9 cellular contexts compared by ENCODE assay signal in the genomic region with DNA sequence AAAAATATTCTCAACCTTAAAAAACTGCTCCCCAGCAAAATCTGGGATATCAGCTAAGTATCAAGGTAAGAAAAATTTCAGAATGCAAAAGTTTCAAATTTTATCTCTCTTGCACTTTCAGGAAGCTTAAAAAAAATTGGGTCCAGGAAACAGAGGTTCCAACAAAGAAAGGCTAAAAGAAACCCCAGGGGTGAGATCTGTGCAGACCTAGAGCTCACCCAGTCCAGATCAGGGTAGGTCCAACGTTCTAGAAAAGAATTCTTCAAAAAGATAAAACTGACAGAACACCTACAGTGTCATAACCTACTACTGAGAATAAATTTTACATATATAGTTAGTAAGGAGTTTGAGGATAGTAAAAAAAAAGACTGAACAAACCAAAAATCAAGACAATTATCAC. TPM values are rescaled to one million over a fixed set of nuclear protein-coding genes. Genes with fewer than 3 reads are reported as not detected.
DNase-seq lines count a peak whose midpoint lies in the region; ATAC-seq and TF ChIP-seq lines count a peak whose summit lies in the region.
"Had no signal": no experiment of that assay in that cellular context is flagged by ENCODE, and none has a peak within 500 bp of the region (broad histone marks: within the 10 kb centered on the region; RNA-seq: fewer than 3 reads in every experiment).

No MANE protein-coding gene starts in this region.

- no peaks in the 10 kb centered on the region for H3F3A ChIP-seq in PC-3 (ENCODE audit: low read length, unreplicated experiment)

- H3K9me2 ChIP-seq in PC-3 (replicated peaks; ENCODE audit: low read length): no peaks in the 10 kb centered on the region

- H3K4me2 ChIP-seq in PC-3 (ENCODE audit: low read length): no peak overlapping the region

- CTCF ChIA-PET in activated CD8-positive, alpha-beta memory T cell treated with anti-CD3 and anti-CD28 coated beads, Interleukin-2, amount 10 ng/mL, durations not matched to agents 7 days and 5 days (lab: Charles Lee): interaction anchor here (1.2 to 3.9 kb wide), 5 partner anchors 9 to 424 kb away, joined by 4 to 17 read pairs (median 5); a partner anchor contains a TSS
- CTCF ChIA-PET in PC-3 (lab: Charles Lee): no interaction called here

- peaks cover 10% of the 10 kb centered on the region for H3K36me3 Mint-ChIP-seq in activated CD8-positive, alpha-beta memory T cell treated with anti-CD3 and anti-CD28 coated beads, Interleukin-2, amount 10 ng/mL, durations not matched to agents 7 days and 5 days
- H3K36me3 Mint-ChIP-seq in endothelial cell (ENCODE audit: low read depth, unreplicated experiment): no peaks in the 10 kb centered on the region
- H3K36me3 Mint-ChIP-seq in stimulated activated memory B cell treated with anti-CD40 and anti-IgM and Interleukin-4, amounts not matched to agents 10 μg/mL and 1 μg/mL and 100 μg/mL, for 72 hours: no peaks in the 10 kb centered on the region

- peak overlapping the region; percentile 91 for H3K27ac Mint-ChIP-seq in activated CD8-positive, alpha-beta memory T cell treated with anti-CD3 and anti-CD28 coated beads, Interleukin-2, amount 10 ng/mL, durations not matched to agents 7 days and 5 days
- peak overlapping the region; percentile 96 for H3K27ac Mint-ChIP-seq in endothelial cell (ENCODE audit: unreplicated experiment)
- peak overlapping the region; percentile 93 for H3K27ac Mint-ChIP-seq in stimulated activated memory B cell treated with anti-CD40 and anti-IgM and Interleukin-4, amounts not matched to agents 10 μg/mL and 1 μg/mL and 100 μg/mL, for 72 hours

- peaks cover 97% of the 10 kb centered on the region for H3K79me2 ChIP-seq in PC-3 (ENCODE audit: low read length)

- no peak overlapping the region for H2AFZ ChIP-seq in PC-3 (ENCODE audit: low read length)

- no peaks in the 10 kb centered on the region for H3K27me3 ChIP-seq in PC-3 (ENCODE audit: low read length)

- ATAC-seq in activated CD8-positive, alpha-beta memory T cell treated with anti-CD3 and anti-CD28 coated beads, Interleukin-2, amount 10 ng/mL, durations not matched to agents 7 days and 5 days: no peak
- no peak for ATAC-seq in stimulated activated memory B cell treated with anti-CD40 and anti-IgM and Interleukin-4, amounts not matched to agents 10 μg/mL and 1 μg/mL and 100 μg/mL, for 72 hours
- no peak for ATAC-seq in GM21737 (IDR thresholded peaks at IDR 0.05; ENCODE audit: unreplicated experiment)
- ATAC-seq in PC-3: no peak

- DNase-seq in activated CD8-positive, alpha-beta memory T cell treated with anti-CD3 and anti-CD28 coated beads, Interleukin-2, amount 10 ng/mL, durations not matched to agents 7 days and 5 days: no peak
- no peak for DNase-seq in activated CD8-positive, alpha-beta memory T cell treated with anti-CD3 and anti-CD28 coated beads, Interleukin-2, amount 50 U/mL, for 48 hours
- DNase-seq in SK-N-MC (ENCODE audit: low read depth, low spot score) (no peak), endothelial cell (ENCODE audit: low spot score) (no peak), ecto neural progenitor cell (ENCODE audit: low spot score) (no peak), PC-3 (no peak)
- DNase-seq: ACHN had no signal

- no peaks in the 10 kb centered on the region for H3K36me3 ChIP-seq in SK-N-MC (ENCODE audit: insufficient read depth, low read length)
- H3K36me3 ChIP-seq in PC-3 (ENCODE audit: low read depth, low read length): no peaks in the 10 kb centered on the region; the same call in 1 of the 2 replicates

- POLR2A ChIA-PET in PC-3 (lab: Charles Lee; ENCODE audit: unreplicated experiment): no interaction called here

- peaks cover 9% of the 10 kb centered on the region; the same call in 1 of the 2 replicates for H3K4me1 ChIP-seq in PC-3 (ENCODE audit: insufficient read depth, low read length)

- H3K9me3 Mint-ChIP-seq in activated CD8-positive, alpha-beta memory T cell treated with anti-CD3 and anti-CD28 coated beads, Interleukin-2, amount 10 ng/mL, durations not matched to agents 7 days and 5 days (ENCODE audit: low read depth): no peaks in the 10 kb centered on the region
- H3K9me3 Mint-ChIP-seq in endothelial cell (ENCODE audit: unreplicated experiment): no peaks in the 10 kb centered on the region
- no peaks in the 10 kb centered on the region for H3K9me3 Mint-ChIP-seq in stimulated activated memory B cell treated with anti-CD40 and anti-IgM and Interleukin-4, amounts not matched to agents 10 μg/mL and 1 μg/mL and 100 μg/mL, for 72 hours

- no peaks in the 10 kb centered on the region for H4K20me1 ChIP-seq in PC-3 (ENCODE audit: low read length)

- no peaks in the 10 kb centered on the region for H3K27me3 Mint-ChIP-seq in activated CD8-positive, alpha-beta memory T cell treated with anti-CD3 and anti-CD28 coated beads, Interleukin-2, amount 10 ng/mL, durations not matched to agents 7 days and 5 days
- no peaks in the 10 kb centered on the region for H3K27me3 Mint-ChIP-seq in endothelial cell (ENCODE audit: unreplicated experiment)
- no peaks in the 10 kb centered on the region for H3K27me3 Mint-ChIP-seq in stimulated activated memory B cell treated with anti-CD40 and anti-IgM and Interleukin-4, amounts not matched to agents 10 μg/mL and 1 μg/mL and 100 μg/mL, for 72 hours

- peaks cover 39% of the 10 kb centered on the region for H3K4me1 Mint-ChIP-seq in activated CD8-positive, alpha-beta memory T cell treated with anti-CD3 and anti-CD28 coated beads, Interleukin-2, amount 10 ng/mL, durations not matched to agents 7 days and 5 days
- peaks cover 22% of the 10 kb centered on the region for H3K4me1 Mint-ChIP-seq in endothelial cell (ENCODE audit: unreplicated experiment)
- H3K4me1 Mint-ChIP-seq in stimulated activated memory B cell treated with anti-CD40 and anti-IgM and Interleukin-4, amounts not matched to agents 10 μg/mL and 1 μg/mL and 100 μg/mL, for 72 hours: peaks cover 72% of the 10 kb centered on the region

- BruUV-seq in PC-3 (replicated peaks; lab: Mats Ljungman, UMichigan): no TSS peak

- H3K4me3 ChIP-seq in SK-N-MC (no peak overlapping the region), PC-3 (ENCODE audit: low read length) (no peak overlapping the region)

- intact Hi-C loops in PC-3 (cut with micrococcal nuclease): no loop called here

- no peaks in the 10 kb centered on the region for H3K9me3 ChIP-seq in SK-N-MC (ENCODE audit: low read depth, low read length)
- no peaks in the 10 kb centered on the region for H3K9me3 ChIP-seq in PC-3 (ENCODE audit: low read length)

- peak overlapping the region; percentile 68 for H3K4me3 Mint-ChIP-seq in activated CD8-positive, alpha-beta memory T cell treated with anti-CD3 and anti-CD28 coated beads, Interleukin-2, amount 10 ng/mL, durations not matched to agents 7 days and 5 days
- no peak overlapping the region for H3K4me3 Mint-ChIP-seq in endothelial cell (ENCODE audit: unreplicated experiment)
- H3K4me3 Mint-ChIP-seq in stimulated activated memory B cell treated with anti-CD40 and anti-IgM and Interleukin-4, amounts not matched to agents 10 μg/mL and 1 μg/mL and 100 μg/mL, for 72 hours: peak overlapping the region; percentile 59

- H3K9ac ChIP-seq in SK-N-MC (ENCODE audit: insufficient read length): peak overlapping the region; percentile 63
- no peak overlapping the region for H3K9ac ChIP-seq in PC-3 (ENCODE audit: low read length)

- H3K27ac ChIP-seq in SK-N-MC: peak overlapping the region; percentile 91
- H3K27ac ChIP-seq in PC-3 (ENCODE audit: low read length): no peak overlapping the region

- no peak for TF ChIP-seq CTCF in endothelial cell (IDR thresholded peaks at IDR 0.05; ENCODE audit: unreplicated experiment)
- no peak for TF ChIP-seq CTCF in PC-3 (conservative IDR thresholded peaks at IDR 0.05; ENCODE audit: low read depth, low read length)

RNA-seq across cellular contexts. Expression of a gene that starts 23.5 kb away (rescaled TPM):
- 10 to 100 TPM; 73.7 to 79.8 TPM for total RNA-seq in activated CD8-positive, alpha-beta memory T cell treated with anti-CD3 and anti-CD28 coated beads, Interleukin-2, amount 10 ng/mL, durations not matched to agents 7 days and 5 days
- total RNA-seq in endothelial cell (ENCODE audit: unreplicated experiment) (58.9 TPM), PC-3 (2014; rRNA removed) (54.8 and 59.5 TPM in 2 replicates)
